Comparison of ENCODE assay signal across 1 cellular context in the genomic region with DNA sequence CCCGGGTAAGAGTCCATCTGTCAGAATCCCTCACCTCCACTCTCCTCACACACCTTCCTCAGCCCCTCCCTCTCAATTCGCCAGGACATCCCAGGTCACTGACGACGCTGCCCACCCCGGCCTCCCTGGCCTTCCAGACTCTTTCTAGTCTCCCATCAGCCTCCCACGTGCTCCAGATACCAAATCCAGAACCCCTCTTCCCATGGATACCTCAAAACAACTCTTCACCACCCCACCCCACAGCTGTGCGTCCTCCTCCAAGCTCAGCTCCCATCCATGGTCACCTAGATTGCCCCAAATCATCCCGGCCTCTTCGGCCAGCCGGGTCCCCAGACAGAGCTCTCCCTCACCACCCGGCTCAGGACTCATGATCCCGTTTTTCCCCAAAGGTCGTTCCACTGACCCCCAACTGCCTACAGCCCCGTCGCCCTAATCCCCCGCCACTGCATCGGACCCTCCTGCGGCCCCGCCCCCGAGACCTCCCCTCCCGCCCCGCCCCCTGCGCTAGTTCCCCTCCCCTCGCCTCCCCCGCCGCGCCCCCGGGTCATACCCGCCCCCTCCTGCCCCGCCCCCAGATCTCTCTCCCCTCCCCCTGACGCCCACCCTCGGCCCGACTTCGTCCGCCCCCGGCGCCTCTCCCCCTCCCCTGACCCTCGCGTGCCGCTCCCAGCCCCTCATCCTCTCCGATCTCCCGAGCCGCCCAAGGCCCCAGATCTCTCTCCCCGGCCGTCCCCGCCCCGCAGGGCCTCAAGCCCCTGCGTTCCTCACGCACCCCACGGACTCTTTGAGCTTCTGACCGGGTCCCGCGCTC.
TF ChIP-seq lines count a peak whose summit lies in the region.

No MANE protein-coding gene starts in this region.

TF ChIP-seq in HEK293, 187 proteins besides CTCF, POLR2A, EP300 and RAD21 (continued from another document):
- TF ChIP-seq, protein P1, sequence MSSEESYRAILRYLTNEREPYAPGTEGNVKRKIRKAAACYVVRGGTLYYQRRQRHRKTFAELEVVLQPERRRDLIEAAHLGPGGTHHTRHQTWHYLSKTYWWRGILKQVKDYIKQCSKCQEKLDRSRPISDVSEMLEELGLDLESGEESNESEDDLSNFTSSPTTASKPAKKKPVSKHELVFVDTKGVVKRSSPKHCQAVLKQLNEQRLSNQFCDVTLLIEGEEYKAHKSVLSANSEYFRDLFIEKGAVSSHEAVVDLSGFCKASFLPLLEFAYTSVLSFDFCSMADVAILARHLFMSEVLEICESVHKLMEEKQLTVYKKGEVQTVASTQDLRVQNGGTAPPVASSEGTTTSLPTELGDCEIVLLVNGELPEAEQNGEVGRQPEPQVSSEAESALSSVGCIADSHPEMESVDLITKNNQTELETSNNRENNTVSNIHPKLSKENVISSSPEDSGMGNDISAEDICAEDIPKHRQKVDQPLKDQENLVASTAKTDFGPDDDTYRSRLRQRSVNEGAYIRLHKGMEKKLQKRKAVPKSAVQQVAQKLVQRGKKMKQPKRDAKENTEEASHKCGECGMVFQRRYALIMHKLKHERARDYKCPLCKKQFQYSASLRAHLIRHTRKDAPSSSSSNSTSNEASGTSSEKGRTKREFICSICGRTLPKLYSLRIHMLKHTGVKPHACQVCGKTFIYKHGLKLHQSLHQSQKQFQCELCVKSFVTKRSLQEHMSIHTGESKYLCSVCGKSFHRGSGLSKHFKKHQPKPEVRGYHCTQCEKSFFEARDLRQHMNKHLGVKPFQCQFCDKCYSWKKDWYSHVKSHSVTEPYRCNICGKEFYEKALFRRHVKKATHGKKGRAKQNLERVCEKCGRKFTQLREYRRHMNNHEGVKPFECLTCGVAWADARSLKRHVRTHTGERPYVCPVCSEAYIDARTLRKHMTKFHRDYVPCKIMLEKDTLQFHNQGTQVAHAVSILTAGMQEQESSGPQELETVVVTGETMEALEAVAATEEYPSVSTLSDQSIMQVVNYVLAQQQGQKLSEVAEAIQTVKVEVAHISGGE (tag by site-specific recombination; conservative IDR thresholded peaks at IDR 0.05; ENCODE audit: low read depth): 0 out of 2 replicates have a peak, but pooled peaks have one; percentile 3
- 0 out of 2 replicates have a peak, but pooled peaks have one; percentile 9 for TF ChIP-seq ZNF157 (tag by site-specific recombination; IDR thresholded peaks at IDR 0.05)
- no peak for TF ChIP-seq ZNF24 (tag by site-specific recombination; IDR thresholded peaks at IDR 0.05)
- no peak for TF ChIP-seq GFI1B (tag by site-specific recombination; IDR thresholded peaks at IDR 0.05)
- TF ChIP-seq, protein P2, sequence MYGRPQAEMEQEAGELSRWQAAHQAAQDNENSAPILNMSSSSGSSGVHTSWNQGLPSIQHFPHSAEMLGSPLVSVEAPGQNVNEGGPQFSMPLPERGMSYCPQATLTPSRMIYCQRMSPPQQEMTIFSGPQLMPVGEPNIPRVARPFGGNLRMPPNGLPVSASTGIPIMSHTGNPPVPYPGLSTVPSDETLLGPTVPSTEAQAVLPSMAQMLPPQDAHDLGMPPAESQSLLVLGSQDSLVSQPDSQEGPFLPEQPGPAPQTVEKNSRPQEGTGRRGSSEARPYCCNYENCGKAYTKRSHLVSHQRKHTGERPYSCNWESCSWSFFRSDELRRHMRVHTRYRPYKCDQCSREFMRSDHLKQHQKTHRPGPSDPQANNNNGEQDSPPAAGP (tag by site-specific recombination; IDR thresholded peaks at IDR 0.05): peak; percentile 45
- TF ChIP-seq, protein P3, sequence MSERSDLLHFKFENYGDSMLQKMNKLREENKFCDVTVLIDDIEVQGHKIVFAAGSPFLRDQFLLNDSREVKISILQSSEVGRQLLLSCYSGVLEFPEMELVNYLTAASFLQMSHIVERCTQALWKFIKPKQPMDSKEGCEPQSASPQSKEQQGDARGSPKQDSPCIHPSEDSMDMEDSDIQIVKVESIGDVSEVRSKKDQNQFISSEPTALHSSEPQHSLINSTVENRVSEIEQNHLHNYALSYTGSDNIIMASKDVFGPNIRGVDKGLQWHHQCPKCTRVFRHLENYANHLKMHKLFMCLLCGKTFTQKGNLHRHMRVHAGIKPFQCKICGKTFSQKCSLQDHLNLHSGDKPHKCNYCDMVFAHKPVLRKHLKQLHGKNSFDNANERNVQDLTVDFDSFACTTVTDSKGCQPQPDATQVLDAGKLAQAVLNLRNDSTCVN (tag by site-specific recombination; optimal IDR thresholded peaks at IDR 0.05): peak; percentile 5
